In the genomic region with DNA sequence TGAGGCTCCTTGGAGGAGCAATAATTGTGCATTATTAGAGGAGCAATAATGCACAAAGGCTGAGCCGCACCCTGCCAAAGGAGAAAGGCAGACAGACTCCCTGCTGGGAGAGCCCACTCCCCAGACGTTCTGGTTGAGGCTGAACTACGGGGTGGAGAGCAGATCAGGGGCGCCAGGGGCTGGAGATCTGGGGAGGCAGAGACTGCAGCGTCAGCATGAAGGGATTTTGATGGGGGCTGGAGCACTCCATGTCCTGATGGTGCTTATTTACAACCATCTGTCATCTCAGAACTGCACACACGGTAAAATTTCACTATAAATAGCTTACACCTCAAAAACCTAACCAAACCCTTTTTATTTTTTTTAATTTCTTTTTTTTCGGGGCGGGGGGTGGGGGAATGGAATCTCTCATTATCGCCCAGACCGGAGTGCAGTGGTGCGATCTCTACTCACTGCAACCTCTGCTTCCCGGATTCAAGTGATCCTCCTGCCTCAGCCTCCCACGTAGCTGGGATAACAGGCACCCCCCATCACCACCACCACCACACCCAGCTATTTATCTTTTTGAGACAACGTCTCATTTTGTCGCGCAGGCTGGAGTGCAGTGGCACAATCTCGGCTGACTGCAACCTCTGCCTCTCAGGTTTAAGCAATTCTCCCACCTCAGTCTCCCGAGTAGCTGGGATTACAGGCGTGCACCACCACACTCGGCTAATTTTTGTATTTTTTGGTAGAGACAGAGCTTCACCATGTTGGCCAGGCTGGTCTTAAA, we compare ENCODE assay signal across 12 cellular contexts.
"Had no signal": no experiment of that assay in that cellular context is flagged by ENCODE, and none has a peak within 500 bp of the region (broad histone marks: within the 10 kb centered on the region; RNA-seq: fewer than 3 reads in every experiment).

No MANE protein-coding gene starts in this region.

- H3K4me1 ChIP-seq: breast epithelium had no signal

- H3K27me3 Mint-ChIP-seq: activated CD4-positive, alpha-beta memory T cell treated with anti-CD3 and anti-CD28 coated beads for 36 hours; stimulated activated naive CD8-positive, alpha-beta T cell treated with anti-CD3 and anti-CD28 coated beads, Interleukin-15, amount 100 ng/mL, for 72 hours had no signal

- H3K36me3 ChIP-seq: breast epithelium, ovary, thoracic aorta had no signal

- H3K9me3 ChIP-seq: breast epithelium, ovary, thoracic aorta had no signal

- H3K4me3 Mint-ChIP-seq: activated CD4-positive, alpha-beta memory T cell treated with anti-CD3 and anti-CD28 coated beads for 36 hours; activated naive CD4-positive, alpha-beta T cell treated with anti-CD3 and anti-CD28 coated beads, Interleukin-2, amount 10 ng/mL, durations not matched to agents 7 days and 5 days; activated T-cell treated with anti-CD3 and anti-CD28 coated beads, Interleukin-2, amount 50 U/mL, for 72 hours; stimulated activated naive CD8-positive, alpha-beta T cell treated with anti-CD3 and anti-CD28 coated beads, Interleukin-15, amount 100 ng/mL, for 72 hours had no signal

- H3K4me3 ChIP-seq: breast epithelium, ovary, thoracic aorta had no signal

- H3K27me3 ChIP-seq: breast epithelium, ovary had no signal

- DNase-seq: activated CD4-positive, alpha-beta memory T cell treated with anti-CD3 and anti-CD28 coated beads for 36 hours; activated CD4-positive, alpha-beta T cell treated with anti-CD3 and anti-CD28 coated beads for 1 hour; activated naive CD4-positive, alpha-beta T cell treated with anti-CD3 and anti-CD28 coated beads, Interleukin-2, amount 10 ng/mL, durations not matched to agents 7 days and 5 days; activated T-cell treated with anti-CD3 and anti-CD28 coated beads, Interleukin-2, amount 50 U/mL, for 72 hours; anterior cingulate cortex; stimulated activated CD4-positive, alpha-beta T cell treated with anti-CD3 and anti-CD28 coated beads, Interleukin-15, amount 100 ng/mL, for 24 hours; stimulated activated CD4-positive, alpha-beta T cell treated with anti-CD3 and anti-CD28 coated beads, Interleukin-4, amount 100 ng/mL, for 24 hours; stimulated activated naive CD8-positive, alpha-beta T cell treated with anti-CD3 and anti-CD28 coated beads, Interleukin-15, amount 100 ng/mL, for 72 hours; SW 1271 had no signal

- H3K9me3 Mint-ChIP-seq: activated CD4-positive, alpha-beta memory T cell treated with anti-CD3 and anti-CD28 coated beads for 36 hours; activated naive CD4-positive, alpha-beta T cell treated with anti-CD3 and anti-CD28 coated beads, Interleukin-2, amount 10 ng/mL, durations not matched to agents 7 days and 5 days; activated T-cell treated with anti-CD3 and anti-CD28 coated beads, Interleukin-2, amount 50 U/mL, for 72 hours; stimulated activated naive CD8-positive, alpha-beta T cell treated with anti-CD3 and anti-CD28 coated beads, Interleukin-15, amount 100 ng/mL, for 72 hours had no signal

- H3K27ac ChIP-seq: breast epithelium, ovary, thoracic aorta had no signal

- H3K27ac Mint-ChIP-seq: activated CD4-positive, alpha-beta memory T cell treated with anti-CD3 and anti-CD28 coated beads for 36 hours; activated naive CD4-positive, alpha-beta T cell treated with anti-CD3 and anti-CD28 coated beads, Interleukin-2, amount 10 ng/mL, durations not matched to agents 7 days and 5 days; activated T-cell treated with anti-CD3 and anti-CD28 coated beads, Interleukin-2, amount 50 U/mL, for 72 hours; stimulated activated naive CD8-positive, alpha-beta T cell treated with anti-CD3 and anti-CD28 coated beads, Interleukin-15, amount 100 ng/mL, for 72 hours had no signal

- ATAC-seq: activated T-cell treated with anti-CD3 and anti-CD28 coated beads, Interleukin-2, amount 50 U/mL, for 72 hours; stimulated activated naive CD8-positive, alpha-beta T cell treated with anti-CD3 and anti-CD28 coated beads, Interleukin-15, amount 100 ng/mL, for 72 hours had no signal
